In genomic region chrX:39440734-39441305, GRCh38 we compare ENCODE assay signal across 9 cellular contexts.
DNase-seq lines count a peak whose midpoint lies in the region; ATAC-seq, FAIRE-seq and TF ChIP-seq lines count a peak whose summit lies in the region.
"Had no signal": no experiment of that assay in that cellular context is flagged by ENCODE, and none has a peak within 500 bp of the region (broad histone marks: within the 10 kb centered on the region; RNA-seq: fewer than 3 reads in every experiment).

No MANE protein-coding gene starts in this region.

- H2AFZ ChIP-seq in GM12878 (ENCODE audit: control insufficient read depth, low read depth, low read length) = peak overlapping the region; percentile 64; the same call in 1 of the 2 replicates
- H2AFZ ChIP-seq in GM23338 = no peak overlapping the region

- H3K9me2 ChIP-seq in GM23338 (ENCODE audit: insufficient read depth) = no peaks in the 10 kb centered on the region

- no peaks in the 10 kb centered on the region; the same call in 2 of the 3 replicates for H3K36me3 Mint-ChIP-seq in GM23338 (ENCODE audit: low read depth)

- no TSS peak for BruUV-seq in GM12878 (replicated peaks; lab: Mats Ljungman, UMichigan)

- TF ChIP-seq POLR2A in GM12891 (IDR thresholded peaks at IDR 0.05; ENCODE audit: low read depth, low read length) (no peak), GM12878 (IDR thresholded peaks at IDR 0.05; ENCODE audit: low read depth, low read length) (no peak)

- POLR2A ChIA-PET in GM12878 (lab: Charles Lee) = interaction anchor here (1.4 kb wide), 1 partner anchor 52 kb away, joined by 5 read pairs; no protein-coding TSS in a partner anchor

- H3K4me3 ChIP-seq in GM12878 = no peak overlapping the region
- H3K4me3 ChIP-seq in GM23338 = no peak overlapping the region

- FAIRE-seq in GM12891 (lab: Jason Lieb, UNC) = peak; percentile 66
- FAIRE-seq in GM19239 (lab: Jason Lieb, UNC) = peak; percentile 86
- peak; percentile 49 for FAIRE-seq in GM12878 (lab: Jason Lieb, UNC)

- H3K27ac ChIP-seq in GM12878 (ENCODE audit: control insufficient read depth, insufficient read depth) = peak overlapping the region; percentile 56
- no peak overlapping the region for H3K27ac ChIP-seq in GM23338 (ENCODE audit: low read depth)

- SMC1A ChIA-PET in GM12878 (lab: Charles Lee; ENCODE audit: uncharacterized antibody, unreplicated experiment) = interaction anchor here (1.0 to 1.7 kb wide), 9 partner anchors 9 to 245 kb away, joined by 3 to 4 read pairs (median 3); no protein-coding TSS in a partner anchor

- H3K4me2 ChIP-seq in GM12878 (ENCODE audit: control insufficient read depth, insufficient read depth) (0 out of 2 replicates have a peak overlapping the region, but pooled peaks have one; percentile 26), GM23338 (no peak overlapping the region)

- H3K9me3 ChIP-seq in GM12878 (replicated peaks; ENCODE audit: control insufficient read depth, insufficient read depth, low read length) = no peaks in the 10 kb centered on the region; the same call in 1 of the 3 replicates

- no peaks in the 10 kb centered on the region for H4K20me1 ChIP-seq in GM12878 (ENCODE audit: control insufficient read depth, insufficient read depth)
- no peaks in the 10 kb centered on the region for H4K20me1 ChIP-seq in GM23338 (replicated peaks; ENCODE audit: insufficient read depth)

- TF ChIP-seq CTCF in GM12878 (IDR thresholded peaks at IDR 0.05 in 2 of 3, conservative IDR thresholded peaks at IDR 0.05 in 1 of 3; ENCODE audit: control insufficient read depth in 2 of 3, extremely low read depth in 1 of 3, insufficient read depth in 1 of 3, low read depth in 3 of 3, low read length in 3 of 3) (0 out of 6 replicates have a peak, but pooled peaks of 1 of the 3 experiments have one; percentile 2), GM23338 (conservative IDR thresholded peaks at IDR 0.05; ENCODE audit: low read depth in 2 of 2) (no peak)

- H3K9ac ChIP-seq in GM12878 (ENCODE audit: control insufficient read depth, insufficient read depth, low read length) = no peak overlapping the region

- H3K4me1 Mint-ChIP-seq in GM23338 = peaks cover 5% of the 10 kb centered on the region; the same call in 2 of the 3 replicates

- DNase-seq in GM12891 (ENCODE audit: insufficient read length, low spot score) (no peak), GM19239 (ENCODE audit: insufficient read length, low spot score) (no peak), GM12878 (ENCODE audit: low read depth, low spot score) (no peak), T-helper 9 cell (no peak), GM23338 (ENCODE audit: low spot score) (no peak), SHP77 (lab: John Stamatoyannopoulos, UW) (no peak), DMS114 treated with DMSO at 0.1 percent for 48 hours (lab: John Stamatoyannopoulos, UW; ENCODE audit: unreplicated experiment) (no peak)
- DNase-seq: retina had no signal

- H3K79me2 ChIP-seq in GM12878 (ENCODE audit: control insufficient read depth, insufficient read depth, low read length) = no peaks in the 10 kb centered on the region
- H3K79me2 ChIP-seq in GM23338 (replicated peaks; ENCODE audit: insufficient read depth) = no peaks in the 10 kb centered on the region

- CTCF ChIA-PET in GM12878 (lab: Yijun Ruan, JAX) = interaction anchor here (0.6 to 1.7 kb wide), 6 partner anchors 51 to 415 kb away, joined by 3 to 6 read pairs (median 3); no protein-coding TSS in a partner anchor

- H3K27ac Mint-ChIP-seq in GM23338 = no peak overlapping the region

- intact Hi-C loops in GM12878 (cut with micrococcal nuclease; ENCODE audit: unreplicated experiment) = loop anchor here (10.0 kb wide), 1 partner anchor 176 kb away; no protein-coding TSS in a partner anchor

- H3K9me3 Mint-ChIP-seq in GM23338 = peaks cover 9% of the 10 kb centered on the region; the same call in 2 of the 3 replicates

- H3K36me3 ChIP-seq in GM12878 (ENCODE audit: control insufficient read depth in 2 of 2, insufficient read depth in 2 of 2, low read length in 1 of 2) (no peaks in the 10 kb centered on the region), GM23338 (ENCODE audit: insufficient read depth) (no peaks in the 10 kb centered on the region)

- H3F3A ChIP-seq in GM23338 (replicated peaks; ENCODE audit: low read depth) = no peaks in the 10 kb centered on the region

- peaks cover 2% of the 10 kb centered on the region for H3K27me3 Mint-ChIP-seq in GM23338 (ENCODE audit: insufficient read depth, low read depth, poor library complexity)

- RAD21 ChIA-PET in GM12878 (lab: Charles Lee; ENCODE audit: unreplicated experiment) = interaction anchor here (0.8 to 3.0 kb wide), 5 partner anchors 51 to 374 kb away, joined by 3 to 20 read pairs (median 3); no protein-coding TSS in a partner anchor

- in situ Hi-C loops in GM12878 (cut with MboI) = no loop called here

- ATAC-seq in HG03280 (IDR thresholded peaks at IDR 0.05; ENCODE audit: unreplicated experiment) = peak; percentile 25
- peak; percentile 51 for ATAC-seq in GM12878
- ATAC-seq in GM23338 = no peak

- TF ChIP-seq EP300 in GM12878 (IDR thresholded peaks at IDR 0.05; ENCODE audit: borderline replicate concordance in 1 of 2, control insufficient read depth in 1 of 2, low read depth in 2 of 2, low read length in 2 of 2) = no peak

- TF ChIP-seq RAD21 in GM12878 (IDR thresholded peaks at IDR 0.05; ENCODE audit: insufficient read depth, low read depth, low read length) = no peak

- H3K27me3 ChIP-seq in GM12878 (replicated peaks in 1 of 2; ENCODE audit: control insufficient read depth in 2 of 2, insufficient read depth in 2 of 2, low read length in 1 of 2) (no peaks in the 10 kb centered on the region), GM23338 (ENCODE audit: insufficient read depth) (no peaks in the 10 kb centered on the region)

- H3K4me1 ChIP-seq in GM12878 (ENCODE audit: control insufficient read depth, insufficient read depth, low read length) (peaks cover 16% of the 10 kb centered on the region), GM23338 (ENCODE audit: insufficient read depth) (no peaks in the 10 kb centered on the region)

- H3K4me3 Mint-ChIP-seq in GM23338 = no peak overlapping the region

TF ChIP-seq in GM12891, 5 proteins besides CTCF, POLR2A, EP300 and RAD21:
- no peak for TF ChIP-seq POU2F2 (IDR thresholded peaks at IDR 0.05; ENCODE audit: low read depth, low read length)
- no peak for TF ChIP-seq TAF1 (IDR thresholded peaks at IDR 0.05; ENCODE audit: low read depth, low read length)
- no peak for TF ChIP-seq PAX5 (IDR thresholded peaks at IDR 0.05; ENCODE audit: insufficient read depth, low read length, severe bottlenecking)
- TF ChIP-seq SPI1 (IDR thresholded peaks at IDR 0.05; ENCODE audit: low read depth, low read length) = no peak
- TF ChIP-seq POLR2AphosphoS5 (IDR thresholded peaks at IDR 0.05; ENCODE audit: low read depth, low read length) = no peak

TF ChIP-seq in GM12878, 131 proteins besides CTCF, POLR2A, EP300 and RAD21 (continues in another document):
- TF ChIP-seq SKIL (IDR thresholded peaks at IDR 0.05; ENCODE audit: low read depth, poor library complexity, severe bottlenecking) = no peak
- TF ChIP-seq SUZ12 (IDR thresholded peaks at IDR 0.05; ENCODE audit: unreplicated experiment) = no peak
- no peak for TF ChIP-seq FOXM1 (IDR thresholded peaks at IDR 0.05; ENCODE audit: low read depth, low read length)
- no peak for TF ChIP-seq RAD51 (IDR thresholded peaks at IDR 0.05)

TF ChIP-seq in GM23338, 12 proteins besides CTCF, POLR2A, EP300 and RAD21:
- no peak for TF ChIP-seq JUNB (IDR thresholded peaks at IDR 0.05; ENCODE audit: unreplicated experiment)
- TF ChIP-seq NANOG (IDR thresholded peaks at IDR 0.05; ENCODE audit: borderline replicate concordance) = no peak
- TF ChIP-seq STAT1 (IDR thresholded peaks at IDR 0.05; ENCODE audit: unreplicated experiment) = no peak
